8 cellular contexts compared by ENCODE assay signal in genomic region chr5:78360674-78361225, GRCh38. TPM values are rescaled to one million over a fixed set of nuclear protein-coding genes. Genes with fewer than 3 reads are reported as not detected.
DNase-seq lines count a peak whose midpoint lies in the region; ATAC-seq and TF ChIP-seq lines count a peak whose summit lies in the region.

No MANE protein-coding gene starts in this region.

- H3K27me3 ChIP-seq in HUES64 (ENCODE audit: insufficient read depth, low read length): no peaks in the 10 kb centered on the region
- no peaks in the 10 kb centered on the region for H3K27me3 ChIP-seq in right lobe of liver

- H3K4me1 Mint-ChIP-seq in activated CD4-positive, alpha-beta T cell treated with anti-CD3 and anti-CD28 coated beads for 36 hours: peaks cover 35% of the 10 kb centered on the region

- intact Hi-C loops in activated CD4-positive, alpha-beta T cell treated with anti-CD3 and anti-CD28 coated beads for 36 hours (cut with DNase I, micrococcal nuclease): loop anchor here (1.0 to 5.0 kb wide), 6 partner anchors 66 to 1154 kb away; partner anchors contain the start of genes AP3B1 (in 2 of the 2), HOMER1 (in 1 of the 2), JMY (in 1 of the 2) and TBCA (in 1 of the 2)
- intact Hi-C loops in right lobe of liver (cut with DNase I): no loop called here

- no peak for TF ChIP-seq POLR2A in right lobe of liver (IDR thresholded peaks at IDR 0.05)

- H3K27ac ChIP-seq in C4-2B (peak overlapping the region; percentile 92), HUES64 (ENCODE audit: low read depth, low read length) (peak overlapping the region; percentile 99; the same call in 1 of the 2 replicates), right lobe of liver (peak overlapping the region; percentile 84 to 91 (median 88))

- no peaks in the 10 kb centered on the region for H3K27me3 Mint-ChIP-seq in activated CD4-positive, alpha-beta T cell treated with anti-CD3 and anti-CD28 coated beads for 36 hours

- WGBS in HUES64: under 1% methylated on average over 50 of the region's 50 CpGs
- WGBS in right lobe of liver (ENCODE audit: insufficient coverage, low coverage, low lambda C conversion rate, missing lambda C conversion rate): 0% methylated on average over 10 of the region's 50 CpGs

- H3K36me3 ChIP-seq in HUES64 (ENCODE audit: insufficient read depth, low read length) (no peaks in the 10 kb centered on the region), right lobe of liver (no peaks in the 10 kb centered on the region)

- CTCF ChIA-PET in activated CD4-positive, alpha-beta T cell treated with anti-CD3 and anti-CD28 coated beads for 36 hours (lab: Charles Lee): interaction anchor here (0.6 to 2.0 kb wide), 9 partner anchors 8 to 876 kb away, joined by 3 to 17 read pairs (median 3); partner anchors contain the start of gene AP3B1

- peak; percentile 19 for TF ChIP-seq CTCF in C4-2B (conservative IDR thresholded peaks at IDR 0.05)
- no peak for TF ChIP-seq CTCF in right lobe of liver (IDR thresholded peaks at IDR 0.05)

- peak overlapping the region; percentile 94 for H3K4me3 Mint-ChIP-seq in activated CD4-positive, alpha-beta T cell treated with anti-CD3 and anti-CD28 coated beads for 36 hours

- H3K9me3 ChIP-seq in HUES64 (ENCODE audit: insufficient read depth, low read depth, low read length) (no peaks in the 10 kb centered on the region), right lobe of liver (no peaks in the 10 kb centered on the region)

- H3K9me3 Mint-ChIP-seq in activated CD4-positive, alpha-beta T cell treated with anti-CD3 and anti-CD28 coated beads for 36 hours (ENCODE audit: low read depth): no peaks in the 10 kb centered on the region

- H3K9ac ChIP-seq in HUES64 (ENCODE audit: low read depth, low read length): peak overlapping the region; percentile 95

- H3K4me1 ChIP-seq in HUES64 (ENCODE audit: insufficient read depth, low read length): peaks cover 10% of the 10 kb centered on the region; the same call in 1 of the 2 replicates
- peaks cover 0 to 6% (median 0%) of the 10 kb centered on the region in 4 donors for H3K4me1 ChIP-seq in right lobe of liver

- peak; percentile 79 for DNase-seq in activated CD4-positive, alpha-beta T cell treated with anti-CD3 and anti-CD28 coated beads for 36 hours
- DNase-seq in cerebellum (ENCODE audit: low spot score) (peak; percentile 52), right lobe of liver (peak; percentile 70 to 81 (median 73)), NCI-H2196 treated with DMSO at 0.1 percent for 48 hours (lab: John Stamatoyannopoulos, UW; ENCODE audit: unreplicated experiment) (no peak)
- DNase-seq in stimulated activated CD4-positive, alpha-beta T cell treated with anti-CD3 and anti-CD28 coated beads, TNF-alpha, amount 100 ng/mL, for 4 hours (ENCODE audit: low read depth in 3 of 3): peak; percentile 27 to 67 (median 61)

- POLR2A ChIA-PET in activated CD4-positive, alpha-beta T cell treated with anti-CD3 and anti-CD28 coated beads for 36 hours (lab: Charles Lee): interaction anchor here (1.1 to 1.9 kb wide), 2 partner anchors 12 to 66 kb away, joined by 3 to 23 read pairs; partner anchors contain the start of gene AP3B1

- peak; percentile 27 for ATAC-seq in GM21390 (IDR thresholded peaks at IDR 0.05; ENCODE audit: unreplicated experiment)
- ATAC-seq in activated CD4-positive, alpha-beta T cell treated with anti-CD3 and anti-CD28 coated beads for 36 hours: peak; percentile 48
- peak; percentile 49 to 58 (median 52) for ATAC-seq in right lobe of liver

- H3K4me3 ChIP-seq in HUES64 (ENCODE audit: low read length) (peak overlapping the region; percentile 97), right lobe of liver (peak overlapping the region; percentile 95 to 96 (median 95))

- peak overlapping the region; percentile 97 for H3K27ac Mint-ChIP-seq in activated CD4-positive, alpha-beta T cell treated with anti-CD3 and anti-CD28 coated beads for 36 hours

- peaks cover 16% of the 10 kb centered on the region for H3K36me3 Mint-ChIP-seq in activated CD4-positive, alpha-beta T cell treated with anti-CD3 and anti-CD28 coated beads for 36 hours (ENCODE audit: low read depth)

RNA-seq across cellular contexts. Expression of gene SCAMP1, which starts 0.3 kb away (rescaled TPM):
- 23.0 TPM for polyA plus RNA-seq in HUES64 (2013, experiment 1 of 2)
- polyA plus RNA-seq in HUES64 (2013, experiment 2 of 2): 28.7 TPM
- 10 to 100 TPM; 15.5 to 24.1 TPM for total RNA-seq in activated CD4-positive, alpha-beta T cell treated with anti-CD3 and anti-CD28 coated beads for 36 hours
- total RNA-seq in cerebellum: 187 TPM
- 10 to 100 TPM; 10.4 to 18.4 (median 11.1) TPM for total RNA-seq in right lobe of liver

Comparison
In these comparisons a context has a peak if more than half of its experiments do, and no peak if none do; other contexts are left out.
1. intact Hi-C loops: an anchor here in activated CD4-positive, alpha-beta T cell treated with anti-CD3 and anti-CD28 coated beads for 36 hours (1.0 to 5.0 kb wide); none called in right lobe of liver.